In genomic region chr7:99374121-99375064, GRCh38 we compare ENCODE assay signal across 1 cellular context.
TF ChIP-seq lines count a peak whose summit lies in the region.

Gene ARPC1B (plus strand): TSS chr7:99374730. CDS start chr7:99385715, 10,985 bp downstream.

TF ChIP-seq in HEK293, 187 proteins besides CTCF, POLR2A, EP300 and RAD21 (continued from another document and continues in another):
- TF ChIP-seq ZBTB10 (tag by site-specific recombination; IDR thresholded peaks at IDR 0.05) (peak; percentile 93), ZNF211 (tag by site-specific recombination; IDR thresholded peaks at IDR 0.05; ENCODE audit: low read depth) (no peak), ZNF423 (tag by site-specific recombination; IDR thresholded peaks at IDR 0.05) (0 out of 2 replicates have a peak, but pooled peaks have one; percentile 8), ZNF112 (tag by site-specific recombination; IDR thresholded peaks at IDR 0.05) (no peak), ZNF513 (tag by site-specific recombination; IDR thresholded peaks at IDR 0.05) (no peak), ZNF335 (tag by site-specific recombination; conservative IDR thresholded peaks at IDR 0.05) (peak; percentile 58), ZNF626 (tag by site-specific recombination; IDR thresholded peaks at IDR 0.05) (no peak), ZNF561 (tag by site-specific recombination; IDR thresholded peaks at IDR 0.05; ENCODE audit: borderline replicate concordance) (peak; percentile 67; the same call in 1 of the 2 replicates), ZBTB1 (tag by site-specific recombination; IDR thresholded peaks at IDR 0.05) (no peak), ZFP37 (tag by site-specific recombination; IDR thresholded peaks at IDR 0.05) (no peak), GLI2 (tag by site-specific recombination; IDR thresholded peaks at IDR 0.05; ENCODE audit: borderline replicate concordance, low read depth) (no peak), ZSCAN23 (tag by site-specific recombination; IDR thresholded peaks at IDR 0.05) (no peak), OVOL3 (tag by site-specific recombination; IDR thresholded peaks at IDR 0.05) (no peak), INSM2 (tag by site-specific recombination; IDR thresholded peaks at IDR 0.05) (no peak), ZNF26 (tag by site-specific recombination; IDR thresholded peaks at IDR 0.05) (no peak), ZNF214 (tag by site-specific recombination; IDR thresholded peaks at IDR 0.05; ENCODE audit: borderline replicate concordance) (no peak), ZNF223 (tag by site-specific recombination; IDR thresholded peaks at IDR 0.05) (no peak), TSHZ1 (tag by site-specific recombination; IDR thresholded peaks at IDR 0.05; ENCODE audit: borderline replicate concordance) (no peak), ZNF302 (tag by site-specific recombination; IDR thresholded peaks at IDR 0.05; ENCODE audit: low read depth) (no peak), ZNF658 (tag by site-specific recombination; IDR thresholded peaks at IDR 0.05) (no peak), TRIM28 (IDR thresholded peaks at IDR 0.05; ENCODE audit: borderline replicate concordance, low read length) (no peak), ZNF692 (tag by site-specific recombination; IDR thresholded peaks at IDR 0.05) (no peak), ZNF324 (tag by site-specific recombination; IDR thresholded peaks at IDR 0.05) (no peak), ZNF548 (tag by site-specific recombination; IDR thresholded peaks at IDR 0.05) (no peak), GLIS2 (tag by site-specific recombination; IDR thresholded peaks at IDR 0.05) (no peak), EGR2 (tag by site-specific recombination; IDR thresholded peaks at IDR 0.05; ENCODE audit: low read depth) (no peak), ZNF23 (tag by site-specific recombination; IDR thresholded peaks at IDR 0.05; ENCODE audit: borderline replicate concordance) (no peak), MZF1 (tag by site-specific recombination; IDR thresholded peaks at IDR 0.05; ENCODE audit: borderline replicate concordance) (no peak), ZNF121 (tag by site-specific recombination; IDR thresholded peaks at IDR 0.05) (no peak), MEIS1 (CRISPR knock-in tag; IDR thresholded peaks at IDR 0.05; ENCODE audit: borderline replicate concordance) (no peak), SP2 (tag by site-specific recombination; IDR thresholded peaks at IDR 0.05) (peak; percentile 71), MYNN (tag by site-specific recombination; IDR thresholded peaks at IDR 0.05; ENCODE audit: borderline replicate concordance) (no peak), ZNF529 (tag by site-specific recombination; IDR thresholded peaks at IDR 0.05; ENCODE audit: insufficient replicate concordance) (no peak)
- TF ChIP-seq, protein P1, sequence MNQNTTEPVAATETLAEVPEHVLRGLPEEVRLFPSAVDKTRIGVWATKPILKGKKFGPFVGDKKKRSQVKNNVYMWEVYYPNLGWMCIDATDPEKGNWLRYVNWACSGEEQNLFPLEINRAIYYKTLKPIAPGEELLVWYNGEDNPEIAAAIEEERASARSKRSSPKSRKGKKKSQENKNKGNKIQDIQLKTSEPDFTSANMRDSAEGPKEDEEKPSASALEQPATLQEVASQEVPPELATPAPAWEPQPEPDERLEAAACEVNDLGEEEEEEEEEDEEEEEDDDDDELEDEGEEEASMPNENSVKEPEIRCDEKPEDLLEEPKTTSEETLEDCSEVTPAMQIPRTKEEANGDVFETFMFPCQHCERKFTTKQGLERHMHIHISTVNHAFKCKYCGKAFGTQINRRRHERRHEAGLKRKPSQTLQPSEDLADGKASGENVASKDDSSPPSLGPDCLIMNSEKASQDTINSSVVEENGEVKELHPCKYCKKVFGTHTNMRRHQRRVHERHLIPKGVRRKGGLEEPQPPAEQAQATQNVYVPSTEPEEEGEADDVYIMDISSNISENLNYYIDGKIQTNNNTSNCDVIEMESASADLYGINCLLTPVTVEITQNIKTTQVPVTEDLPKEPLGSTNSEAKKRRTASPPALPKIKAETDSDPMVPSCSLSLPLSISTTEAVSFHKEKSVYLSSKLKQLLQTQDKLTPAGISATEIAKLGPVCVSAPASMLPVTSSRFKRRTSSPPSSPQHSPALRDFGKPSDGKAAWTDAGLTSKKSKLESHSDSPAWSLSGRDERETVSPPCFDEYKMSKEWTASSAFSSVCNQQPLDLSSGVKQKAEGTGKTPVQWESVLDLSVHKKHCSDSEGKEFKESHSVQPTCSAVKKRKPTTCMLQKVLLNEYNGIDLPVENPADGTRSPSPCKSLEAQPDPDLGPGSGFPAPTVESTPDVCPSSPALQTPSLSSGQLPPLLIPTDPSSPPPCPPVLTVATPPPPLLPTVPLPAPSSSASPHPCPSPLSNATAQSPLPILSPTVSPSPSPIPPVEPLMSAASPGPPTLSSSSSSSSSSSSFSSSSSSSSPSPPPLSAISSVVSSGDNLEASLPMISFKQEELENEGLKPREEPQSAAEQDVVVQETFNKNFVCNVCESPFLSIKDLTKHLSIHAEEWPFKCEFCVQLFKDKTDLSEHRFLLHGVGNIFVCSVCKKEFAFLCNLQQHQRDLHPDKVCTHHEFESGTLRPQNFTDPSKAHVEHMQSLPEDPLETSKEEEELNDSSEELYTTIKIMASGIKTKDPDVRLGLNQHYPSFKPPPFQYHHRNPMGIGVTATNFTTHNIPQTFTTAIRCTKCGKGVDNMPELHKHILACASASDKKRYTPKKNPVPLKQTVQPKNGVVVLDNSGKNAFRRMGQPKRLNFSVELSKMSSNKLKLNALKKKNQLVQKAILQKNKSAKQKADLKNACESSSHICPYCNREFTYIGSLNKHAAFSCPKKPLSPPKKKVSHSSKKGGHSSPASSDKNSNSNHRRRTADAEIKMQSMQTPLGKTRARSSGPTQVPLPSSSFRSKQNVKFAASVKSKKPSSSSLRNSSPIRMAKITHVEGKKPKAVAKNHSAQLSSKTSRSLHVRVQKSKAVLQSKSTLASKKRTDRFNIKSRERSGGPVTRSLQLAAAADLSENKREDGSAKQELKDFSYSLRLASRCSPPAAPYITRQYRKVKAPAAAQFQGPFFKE (tag by site-specific recombination; IDR thresholded peaks at IDR 0.05; ENCODE audit: borderline replicate concordance) = no peak
- TF ChIP-seq, protein P2, sequence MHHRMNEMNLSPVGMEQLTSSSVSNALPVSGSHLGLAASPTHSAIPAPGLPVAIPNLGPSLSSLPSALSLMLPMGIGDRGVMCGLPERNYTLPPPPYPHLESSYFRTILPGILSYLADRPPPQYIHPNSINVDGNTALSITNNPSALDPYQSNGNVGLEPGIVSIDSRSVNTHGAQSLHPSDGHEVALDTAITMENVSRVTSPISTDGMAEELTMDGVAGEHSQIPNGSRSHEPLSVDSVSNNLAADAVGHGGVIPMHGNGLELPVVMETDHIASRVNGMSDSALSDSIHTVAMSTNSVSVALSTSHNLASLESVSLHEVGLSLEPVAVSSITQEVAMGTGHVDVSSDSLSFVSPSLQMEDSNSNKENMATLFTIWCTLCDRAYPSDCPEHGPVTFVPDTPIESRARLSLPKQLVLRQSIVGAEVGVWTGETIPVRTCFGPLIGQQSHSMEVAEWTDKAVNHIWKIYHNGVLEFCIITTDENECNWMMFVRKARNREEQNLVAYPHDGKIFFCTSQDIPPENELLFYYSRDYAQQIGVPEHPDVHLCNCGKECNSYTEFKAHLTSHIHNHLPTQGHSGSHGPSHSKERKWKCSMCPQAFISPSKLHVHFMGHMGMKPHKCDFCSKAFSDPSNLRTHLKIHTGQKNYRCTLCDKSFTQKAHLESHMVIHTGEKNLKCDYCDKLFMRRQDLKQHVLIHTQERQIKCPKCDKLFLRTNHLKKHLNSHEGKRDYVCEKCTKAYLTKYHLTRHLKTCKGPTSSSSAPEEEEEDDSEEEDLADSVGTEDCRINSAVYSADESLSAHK (tag by site-specific recombination; IDR thresholded peaks at IDR 0.05) = no peak
- TF ChIP-seq, protein P3, sequence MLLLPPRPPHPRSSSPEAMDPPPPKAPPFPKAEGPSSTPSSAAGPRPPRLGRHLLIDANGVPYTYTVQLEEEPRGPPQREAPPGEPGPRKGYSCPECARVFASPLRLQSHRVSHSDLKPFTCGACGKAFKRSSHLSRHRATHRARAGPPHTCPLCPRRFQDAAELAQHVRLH (tag by site-specific recombination; IDR thresholded peaks at IDR 0.05) = no peak
